8 cellular contexts compared by ENCODE assay signal in the genomic region with DNA sequence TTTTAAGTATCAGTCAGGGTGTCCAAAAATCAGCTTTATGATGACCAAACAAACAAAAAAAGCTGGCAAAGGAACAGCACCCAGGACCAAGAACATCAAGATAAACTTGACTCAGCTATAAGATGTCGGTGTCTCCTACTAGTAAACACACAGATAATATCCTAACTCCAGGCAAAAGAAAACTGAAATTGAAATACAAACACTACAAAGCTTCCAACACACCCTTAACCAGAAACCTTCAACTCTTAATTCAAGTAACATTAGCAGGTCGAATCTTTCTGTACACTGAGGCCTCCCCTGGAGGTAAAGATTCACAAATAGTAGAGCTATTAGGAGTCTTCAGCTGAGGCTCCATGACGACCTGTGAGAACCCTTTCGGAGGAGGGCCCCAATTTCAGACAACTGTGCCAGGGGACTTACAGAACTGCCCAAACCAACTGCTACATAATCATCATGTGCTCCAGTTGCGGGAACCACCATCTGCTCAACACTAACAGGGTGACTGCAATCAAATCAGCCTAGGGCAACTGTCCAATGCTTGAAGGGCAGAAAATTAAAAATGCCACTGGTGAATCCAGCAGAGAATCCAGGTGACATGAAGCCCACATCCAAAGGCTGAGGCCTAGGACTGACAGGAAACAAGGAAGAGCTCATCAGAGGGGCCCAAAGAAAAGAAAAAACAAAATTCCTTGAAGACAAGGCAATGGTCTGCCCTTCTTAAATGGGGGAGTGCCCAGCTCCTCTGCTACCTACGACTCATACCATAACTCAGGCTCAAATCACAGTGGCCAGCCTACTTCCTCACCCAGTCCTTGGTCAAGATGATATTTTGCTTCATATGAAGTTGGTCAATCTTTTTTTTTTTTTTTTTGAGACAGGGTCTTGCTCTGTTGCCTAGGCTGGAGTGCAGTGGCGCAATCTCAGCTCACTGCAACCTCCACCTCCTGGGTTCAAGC. TPM values are rescaled to one million over a fixed set of nuclear protein-coding genes. Genes with fewer than 3 reads are reported as not detected.
DNase-seq lines count a peak whose midpoint lies in the region; ATAC-seq, FAIRE-seq and TF ChIP-seq lines count a peak whose summit lies in the region.

No MANE protein-coding gene starts in this region.

- peaks cover 76% of the 10 kb centered on the region for H3K36me3 Mint-ChIP-seq in activated naive CD8-positive, alpha-beta T cell treated with anti-CD3 and anti-CD28 coated beads, Interleukin-2, amount 10 ng/mL, durations not matched to agents 7 days and 5 days
- H3K36me3 Mint-ChIP-seq in naive thymus-derived CD8-positive, alpha-beta T cell = peaks cover 4 to 76% (median 45%) of the 10 kb centered on the region in 3 donors

- POLR2A ChIA-PET in activated naive CD8-positive, alpha-beta T cell treated with anti-CD3 and anti-CD28 coated beads, Interleukin-2, amount 10 ng/mL, durations not matched to agents 7 days and 5 days (lab: Charles Lee) = interaction anchor here (0.6 kb wide), 1 partner anchor 51 kb away, joined by 3 read pairs; no protein-coding TSS in a partner anchor
- POLR2A ChIA-PET in naive thymus-derived CD8-positive, alpha-beta T cell (lab: Charles Lee) = interaction anchor here (0.6 kb wide), 1 partner anchor 1360 kb away, joined by 3 read pairs; no protein-coding TSS in a partner anchor

- FAIRE-seq in RCC 7860 (lab: Jason Lieb, UNC) = no peak

- ATAC-seq in GM19025 (IDR thresholded peaks at IDR 0.05; ENCODE audit: low read depth, unreplicated experiment) (peak; percentile 62), HG03064 (IDR thresholded peaks at IDR 0.05; ENCODE audit: low read depth, unreplicated experiment) (peak; percentile 51)
- ATAC-seq in activated naive CD8-positive, alpha-beta T cell treated with anti-CD3 and anti-CD28 coated beads, Interleukin-2, amount 10 ng/mL, durations not matched to agents 7 days and 5 days (ENCODE audit: low read depth) = no peak
- no peak for ATAC-seq in naive thymus-derived CD8-positive, alpha-beta T cell

- TF ChIP-seq CTCF in GM20000 (IDR thresholded peaks at IDR 0.05; ENCODE audit: extremely low read depth, missing control alignments) = no peak

- H3K9me3 Mint-ChIP-seq in activated naive CD8-positive, alpha-beta T cell treated with anti-CD3 and anti-CD28 coated beads, Interleukin-2, amount 10 ng/mL, durations not matched to agents 7 days and 5 days = no peaks in the 10 kb centered on the region
- H3K9me3 Mint-ChIP-seq in naive thymus-derived CD8-positive, alpha-beta T cell = no peaks in the 10 kb centered on the region

- DNase-seq in activated naive CD8-positive, alpha-beta T cell treated with anti-CD3 and anti-CD28 coated beads, Interleukin-2, amount 10 ng/mL, durations not matched to agents 7 days and 5 days = no peak
- DNase-seq in naive thymus-derived CD8-positive, alpha-beta T cell = no peak
- no peak for DNase-seq in RCC 7860 (ENCODE audit: low spot score)
- no peak for DNase-seq in NCI-H748 (lab: John Stamatoyannopoulos, UW; ENCODE audit: unreplicated experiment)
- no peak for DNase-seq in GM20000 (ENCODE audit: low spot score)
- no peak for DNase-seq in NOMO-1 treated with dmso at 0.1 percent for 144 hours (lab: John Stamatoyannopoulos, UW; ENCODE audit: unreplicated experiment)

- no peak overlapping the region for H3K4me3 Mint-ChIP-seq in activated naive CD8-positive, alpha-beta T cell treated with anti-CD3 and anti-CD28 coated beads, Interleukin-2, amount 10 ng/mL, durations not matched to agents 7 days and 5 days
- H3K4me3 Mint-ChIP-seq in naive thymus-derived CD8-positive, alpha-beta T cell = peak overlapping the region in 7 of 10 donors; percentile 13 to 59 (median 43)

- no peaks in the 10 kb centered on the region for H3K27me3 Mint-ChIP-seq in activated naive CD8-positive, alpha-beta T cell treated with anti-CD3 and anti-CD28 coated beads, Interleukin-2, amount 10 ng/mL, durations not matched to agents 7 days and 5 days
- H3K27me3 Mint-ChIP-seq in naive thymus-derived CD8-positive, alpha-beta T cell = no peaks in the 10 kb centered on the region

- peak overlapping the region; percentile 6 for H3K27ac Mint-ChIP-seq in activated naive CD8-positive, alpha-beta T cell treated with anti-CD3 and anti-CD28 coated beads, Interleukin-2, amount 10 ng/mL, durations not matched to agents 7 days and 5 days
- H3K27ac Mint-ChIP-seq in naive thymus-derived CD8-positive, alpha-beta T cell = peak overlapping the region in 7 of 10 donors; percentile 23 to 88 (median 79)

- peaks cover 32% of the 10 kb centered on the region for H3K4me1 Mint-ChIP-seq in activated naive CD8-positive, alpha-beta T cell treated with anti-CD3 and anti-CD28 coated beads, Interleukin-2, amount 10 ng/mL, durations not matched to agents 7 days and 5 days
- peaks cover 35 to 61% (median 48%) of the 10 kb centered on the region in 4 donors for H3K4me1 Mint-ChIP-seq in naive thymus-derived CD8-positive, alpha-beta T cell

RNA-seq across cellular contexts. Expression of a gene that starts 20.0 kb away (rescaled TPM):
- total RNA-seq in activated naive CD8-positive, alpha-beta T cell treated with anti-CD3 and anti-CD28 coated beads, Interleukin-2, amount 10 ng/mL, durations not matched to agents 7 days and 5 days = 10 to 100 TPM; 92.9 to 99.4 TPM
- 10 to 100 TPM; 42.2 to 42.3 TPM for total RNA-seq in naive thymus-derived CD8-positive, alpha-beta T cell
- polyA plus RNA-seq in naive thymus-derived CD8-positive, alpha-beta T cell = 10 to 100 TPM; 16.6 to 19.9 (median 18.7) TPM

Comparison
In these comparisons a context has a peak if more than half of its experiments do, and no peak if none do; other contexts are left out.
1. ATAC-seq: peak in GM19025 (single experiment) and HG03064 (single experiment); none in activated naive CD8-positive, alpha-beta T cell treated with anti-CD3 and anti-CD28 coated beads, Interleukin-2, amount 10 ng/mL, durations not matched to agents 7 days and 5 days (single experiment) and naive thymus-derived CD8-positive, alpha-beta T cell (0 of 2).